1 cellular context compared by ENCODE assay signal in the genomic region with DNA sequence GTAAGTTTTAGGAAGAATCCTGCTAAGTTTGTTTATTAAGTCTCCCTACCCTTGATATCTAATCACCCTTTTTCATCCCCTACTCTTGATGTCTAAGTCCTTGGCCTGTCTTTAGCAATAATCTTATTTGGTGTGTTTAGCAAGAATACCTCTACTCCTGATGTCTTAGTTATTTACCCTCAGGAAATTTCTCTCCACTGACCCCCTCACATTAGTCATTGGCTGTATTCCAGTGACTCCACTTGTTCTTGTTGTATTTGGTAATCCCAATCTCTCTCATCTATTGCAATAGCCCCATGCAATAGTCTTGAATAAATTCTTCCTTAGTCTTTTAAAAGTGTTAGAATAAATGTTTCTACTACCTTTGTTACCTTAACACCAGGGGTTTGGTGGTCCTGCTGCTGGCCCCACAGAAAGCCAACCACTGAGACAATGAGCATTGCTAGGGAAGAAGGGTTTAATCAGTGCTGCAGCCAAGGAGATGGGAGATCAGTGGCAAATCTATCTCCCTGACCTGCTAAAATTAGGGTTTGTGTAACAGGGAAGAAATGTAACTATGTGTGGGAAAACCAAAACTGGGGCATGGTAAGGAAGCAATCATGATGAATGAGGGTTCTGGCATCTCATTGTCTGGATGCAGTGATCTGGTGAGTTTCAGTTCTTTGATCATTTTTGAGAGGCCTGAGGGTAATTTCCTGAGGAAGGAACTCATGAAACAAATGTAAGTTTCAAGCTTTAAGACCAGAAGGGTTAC.
TF ChIP-seq lines count a peak whose summit lies in the region.

No MANE protein-coding gene starts in this region.

TF ChIP-seq in H1, 55 proteins besides CTCF, POLR2A, EP300 and RAD21 (continued from another document):
- TF ChIP-seq, protein P1, sequence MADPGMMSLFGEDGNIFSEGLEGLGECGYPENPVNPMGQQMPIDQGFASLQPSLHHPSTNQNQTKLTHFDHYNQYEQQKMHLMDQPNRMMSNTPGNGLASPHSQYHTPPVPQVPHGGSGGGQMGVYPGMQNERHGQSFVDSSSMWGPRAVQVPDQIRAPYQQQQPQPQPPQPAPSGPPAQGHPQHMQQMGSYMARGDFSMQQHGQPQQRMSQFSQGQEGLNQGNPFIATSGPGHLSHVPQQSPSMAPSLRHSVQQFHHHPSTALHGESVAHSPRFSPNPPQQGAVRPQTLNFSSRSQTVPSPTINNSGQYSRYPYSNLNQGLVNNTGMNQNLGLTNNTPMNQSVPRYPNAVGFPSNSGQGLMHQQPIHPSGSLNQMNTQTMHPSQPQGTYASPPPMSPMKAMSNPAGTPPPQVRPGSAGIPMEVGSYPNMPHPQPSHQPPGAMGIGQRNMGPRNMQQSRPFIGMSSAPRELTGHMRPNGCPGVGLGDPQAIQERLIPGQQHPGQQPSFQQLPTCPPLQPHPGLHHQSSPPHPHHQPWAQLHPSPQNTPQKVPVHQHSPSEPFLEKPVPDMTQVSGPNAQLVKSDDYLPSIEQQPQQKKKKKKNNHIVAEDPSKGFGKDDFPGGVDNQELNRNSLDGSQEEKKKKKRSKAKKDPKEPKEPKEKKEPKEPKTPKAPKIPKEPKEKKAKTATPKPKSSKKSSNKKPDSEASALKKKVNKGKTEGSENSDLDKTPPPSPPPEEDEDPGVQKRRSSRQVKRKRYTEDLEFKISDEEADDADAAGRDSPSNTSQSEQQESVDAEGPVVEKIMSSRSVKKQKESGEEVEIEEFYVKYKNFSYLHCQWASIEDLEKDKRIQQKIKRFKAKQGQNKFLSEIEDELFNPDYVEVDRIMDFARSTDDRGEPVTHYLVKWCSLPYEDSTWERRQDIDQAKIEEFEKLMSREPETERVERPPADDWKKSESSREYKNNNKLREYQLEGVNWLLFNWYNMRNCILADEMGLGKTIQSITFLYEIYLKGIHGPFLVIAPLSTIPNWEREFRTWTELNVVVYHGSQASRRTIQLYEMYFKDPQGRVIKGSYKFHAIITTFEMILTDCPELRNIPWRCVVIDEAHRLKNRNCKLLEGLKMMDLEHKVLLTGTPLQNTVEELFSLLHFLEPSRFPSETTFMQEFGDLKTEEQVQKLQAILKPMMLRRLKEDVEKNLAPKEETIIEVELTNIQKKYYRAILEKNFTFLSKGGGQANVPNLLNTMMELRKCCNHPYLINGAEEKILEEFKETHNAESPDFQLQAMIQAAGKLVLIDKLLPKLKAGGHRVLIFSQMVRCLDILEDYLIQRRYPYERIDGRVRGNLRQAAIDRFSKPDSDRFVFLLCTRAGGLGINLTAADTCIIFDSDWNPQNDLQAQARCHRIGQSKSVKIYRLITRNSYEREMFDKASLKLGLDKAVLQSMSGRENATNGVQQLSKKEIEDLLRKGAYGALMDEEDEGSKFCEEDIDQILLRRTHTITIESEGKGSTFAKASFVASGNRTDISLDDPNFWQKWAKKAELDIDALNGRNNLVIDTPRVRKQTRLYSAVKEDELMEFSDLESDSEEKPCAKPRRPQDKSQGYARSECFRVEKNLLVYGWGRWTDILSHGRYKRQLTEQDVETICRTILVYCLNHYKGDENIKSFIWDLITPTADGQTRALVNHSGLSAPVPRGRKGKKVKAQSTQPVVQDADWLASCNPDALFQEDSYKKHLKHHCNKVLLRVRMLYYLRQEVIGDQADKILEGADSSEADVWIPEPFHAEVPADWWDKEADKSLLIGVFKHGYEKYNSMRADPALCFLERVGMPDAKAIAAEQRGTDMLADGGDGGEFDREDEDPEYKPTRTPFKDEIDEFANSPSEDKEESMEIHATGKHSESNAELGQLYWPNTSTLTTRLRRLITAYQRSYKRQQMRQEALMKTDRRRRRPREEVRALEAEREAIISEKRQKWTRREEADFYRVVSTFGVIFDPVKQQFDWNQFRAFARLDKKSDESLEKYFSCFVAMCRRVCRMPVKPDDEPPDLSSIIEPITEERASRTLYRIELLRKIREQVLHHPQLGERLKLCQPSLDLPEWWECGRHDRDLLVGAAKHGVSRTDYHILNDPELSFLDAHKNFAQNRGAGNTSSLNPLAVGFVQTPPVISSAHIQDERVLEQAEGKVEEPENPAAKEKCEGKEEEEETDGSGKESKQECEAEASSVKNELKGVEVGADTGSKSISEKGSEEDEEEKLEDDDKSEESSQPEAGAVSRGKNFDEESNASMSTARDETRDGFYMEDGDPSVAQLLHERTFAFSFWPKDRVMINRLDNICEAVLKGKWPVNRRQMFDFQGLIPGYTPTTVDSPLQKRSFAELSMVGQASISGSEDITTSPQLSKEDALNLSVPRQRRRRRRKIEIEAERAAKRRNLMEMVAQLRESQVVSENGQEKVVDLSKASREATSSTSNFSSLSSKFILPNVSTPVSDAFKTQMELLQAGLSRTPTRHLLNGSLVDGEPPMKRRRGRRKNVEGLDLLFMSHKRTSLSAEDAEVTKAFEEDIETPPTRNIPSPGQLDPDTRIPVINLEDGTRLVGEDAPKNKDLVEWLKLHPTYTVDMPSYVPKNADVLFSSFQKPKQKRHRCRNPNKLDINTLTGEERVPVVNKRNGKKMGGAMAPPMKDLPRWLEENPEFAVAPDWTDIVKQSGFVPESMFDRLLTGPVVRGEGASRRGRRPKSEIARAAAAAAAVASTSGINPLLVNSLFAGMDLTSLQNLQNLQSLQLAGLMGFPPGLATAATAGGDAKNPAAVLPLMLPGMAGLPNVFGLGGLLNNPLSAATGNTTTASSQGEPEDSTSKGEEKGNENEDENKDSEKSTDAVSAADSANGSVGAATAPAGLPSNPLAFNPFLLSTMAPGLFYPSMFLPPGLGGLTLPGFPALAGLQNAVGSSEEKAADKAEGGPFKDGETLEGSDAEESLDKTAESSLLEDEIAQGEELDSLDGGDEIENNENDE (IDR thresholded peaks at IDR 0.05; ENCODE audit: insufficient replicate concordance, low read length): no peak
- no peak for TF ChIP-seq HDAC2 (IDR thresholded peaks at IDR 0.05; ENCODE audit: borderline replicate concordance in 1 of 2, low read depth in 2 of 2, low read length in 2 of 2)
- TF ChIP-seq SP2 (IDR thresholded peaks at IDR 0.05; ENCODE audit: low read length): no peak
